In the genomic region with DNA sequence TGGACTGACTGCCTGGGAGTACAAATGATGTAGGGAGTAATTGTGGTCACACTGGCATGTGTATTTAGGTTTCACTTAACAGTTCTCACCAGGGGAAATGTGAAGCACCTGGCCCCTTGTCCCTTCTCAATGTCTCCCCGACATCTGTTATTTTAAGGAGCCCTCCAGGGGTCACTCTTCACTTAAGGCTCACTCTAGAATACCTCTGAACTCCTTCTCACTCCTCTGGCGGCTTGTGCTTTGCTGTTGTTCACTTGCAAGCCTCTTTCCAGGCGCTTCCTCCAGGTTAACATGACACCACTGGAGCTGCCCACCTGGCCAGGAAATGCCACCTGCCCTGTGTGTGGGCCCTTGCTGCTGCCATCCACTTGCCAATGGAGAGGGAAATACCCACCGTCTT, we compare ENCODE assay signal across 15 cellular contexts. TPM values are rescaled to one million over a fixed set of nuclear protein-coding genes. Genes with fewer than 3 reads are reported as not detected.
DNase-seq lines count a peak whose midpoint lies in the region; ATAC-seq and TF ChIP-seq lines count a peak whose summit lies in the region.
"Had no signal": no experiment of that assay in that cellular context is flagged by ENCODE, and none has a peak within 500 bp of the region (broad histone marks: within the 10 kb centered on the region; RNA-seq: fewer than 3 reads in every experiment).

No MANE protein-coding gene starts in this region.

- CTCF ChIA-PET in A673 (lab: Charles Lee), result no interaction called here
- CTCF ChIA-PET in OCI-LY7 (lab: Charles Lee; ENCODE audit: unreplicated experiment), result no interaction called here

- BruUV-seq in A673 (replicated peaks; lab: Mats Ljungman, UMichigan) (no TSS peak), OCI-LY7 (replicated peaks; lab: Mats Ljungman, UMichigan) (no TSS peak)

- H3K9me3 ChIP-seq in A673 (ENCODE audit: low read depth, low read length, poor library complexity, severe bottlenecking) (no peaks in the 10 kb centered on the region), OCI-LY7 (ENCODE audit: low read length) (no peaks in the 10 kb centered on the region), uterus (no peaks in the 10 kb centered on the region), prostate gland (no peaks in the 10 kb centered on the region)
- H3K9me3 ChIP-seq: adrenal gland; BLaER1 treated with 17β-estradiol and CSF1 and Interleukin-3, amounts not matched to agents 10 nM and 100 nM; heart left ventricle; upper lobe of left lung had no signal

- no peaks in the 10 kb centered on the region for H3K9me2 ChIP-seq in OCI-LY7 (ENCODE audit: insufficient read depth, low read length)

- no peak overlapping the region for H3K4me2 ChIP-seq in OCI-LY7 (ENCODE audit: low read length)

- WGBS in prostate gland, result 55% methylated on average over 4 of the region's 4 CpGs

- TF ChIP-seq POLR2A in uterus (IDR thresholded peaks at IDR 0.05) (no peak), prostate gland (IDR thresholded peaks at IDR 0.05) (no peak)

- DNase-seq in A673 (ENCODE audit: low spot score), result no peak
- peak; percentile 26 for DNase-seq in OCI-LY7 (ENCODE audit: low spot score)
- no peak for DNase-seq in uterus
- no peak for DNase-seq in stimulated activated CD4-positive, alpha-beta T cell treated with anti-CD3 and anti-CD28 coated beads, Interleukin-4, amount 100 ng/mL, for 24 hours
- DNase-seq in KG1 (lab: John Stamatoyannopoulos, UW), result no peak
- DNase-seq in prostate gland (ENCODE audit: low spot score), result no peak
- DNase-seq: activated CD4-positive, alpha-beta T cell treated with anti-CD3 and anti-CD28 coated beads, Interleukin-2, amount 50 U/mL, for 48 hours; adrenal gland; heart left ventricle; NCI-H345; upper lobe of left lung had no signal

- H4K20me1 ChIP-seq in OCI-LY7 (ENCODE audit: insufficient read depth, low read length), result no peaks in the 10 kb centered on the region
- H4K20me1 ChIP-seq: BLaER1 treated with 17β-estradiol and CSF1 and Interleukin-3, amounts not matched to agents 10 nM and 100 nM had no signal

- H3K79me2 ChIP-seq in OCI-LY7 (ENCODE audit: insufficient read depth, low read depth, low read length), result no peaks in the 10 kb centered on the region

- TF ChIP-seq CTCF in A673 (conservative IDR thresholded peaks at IDR 0.05; ENCODE audit: low read depth, low read length) (0 out of 2 replicates have a peak, but pooled peaks have one; percentile 18), OCI-LY7 (conservative IDR thresholded peaks at IDR 0.05; ENCODE audit: low read length) (peak; percentile 53), uterus (IDR thresholded peaks at IDR 0.05) (no peak), prostate gland (IDR thresholded peaks at IDR 0.05) (no peak)

- ATAC-seq in GM18502 (IDR thresholded peaks at IDR 0.05; ENCODE audit: poor library complexity, unreplicated experiment) (peak; percentile 54), HG02763 (IDR thresholded peaks at IDR 0.05; ENCODE audit: unreplicated experiment) (peak; percentile 52)
- ATAC-seq: heart left ventricle had no signal

- H3K27ac ChIP-seq in A673 (ENCODE audit: low read depth, low read length, poor library complexity, severe bottlenecking), result no peak overlapping the region
- H3K27ac ChIP-seq in OCI-LY7 (ENCODE audit: low read depth, low read length, poor library complexity, severe bottlenecking), result no peak overlapping the region
- no peak overlapping the region for H3K27ac ChIP-seq in uterus
- H3K27ac ChIP-seq in prostate gland, result no peak overlapping the region
- H3K27ac ChIP-seq: adrenal gland; BLaER1 treated with 17β-estradiol and CSF1 and Interleukin-3, amounts not matched to agents 10 nM and 100 nM; heart left ventricle; upper lobe of left lung had no signal

- POLR2A ChIA-PET in A673 (lab: Charles Lee; ENCODE audit: low non-redundant PET), result no interaction called here
- POLR2A ChIA-PET in OCI-LY7 (lab: Charles Lee), result no interaction called here

- H3K4me3 ChIP-seq in A673 (ENCODE audit: low read depth, low read length, poor library complexity, severe bottlenecking) (no peak overlapping the region), OCI-LY7 (ENCODE audit: low read depth, low read length, poor library complexity, severe bottlenecking) (no peak overlapping the region), uterus (no peak overlapping the region), prostate gland (no peak overlapping the region)
- H3K4me3 ChIP-seq: adrenal gland; BLaER1 treated with 17β-estradiol and CSF1 and Interleukin-3, amounts not matched to agents 10 nM and 100 nM; heart left ventricle; upper lobe of left lung had no signal

- intact Hi-C loops in A673 (cut with micrococcal nuclease; ENCODE audit: unreplicated experiment) (no loop called here), OCI-LY7 (cut with micrococcal nuclease; ENCODE audit: unreplicated experiment) (no loop called here), uterus (cut with DNase I; ENCODE audit: low total_unique reads) (no loop called here), prostate gland (cut with DNase I) (no loop called here)

- no peaks in the 10 kb centered on the region for H3K36me3 ChIP-seq in A673 (ENCODE audit: insufficient read depth, low read length, poor library complexity, severe bottlenecking)
- no peaks in the 10 kb centered on the region for H3K36me3 ChIP-seq in OCI-LY7 (ENCODE audit: insufficient read depth, low read length)
- no peaks in the 10 kb centered on the region for H3K36me3 ChIP-seq in uterus
- no peaks in the 10 kb centered on the region for H3K36me3 ChIP-seq in prostate gland
- H3K36me3 ChIP-seq: adrenal gland; BLaER1 treated with 17β-estradiol and CSF1 and Interleukin-3, amounts not matched to agents 10 nM and 100 nM; heart left ventricle; upper lobe of left lung had no signal

- H3K27me3 ChIP-seq in A673 (replicated peaks; ENCODE audit: insufficient read depth, low read depth, low read length, poor library complexity) (peaks cover 25% of the 10 kb centered on the region), uterus (no peaks in the 10 kb centered on the region), prostate gland (replicated peaks; ENCODE audit: insufficient read depth) (no peaks in the 10 kb centered on the region)
- H3K27me3 ChIP-seq: adrenal gland; BLaER1 treated with 17β-estradiol and CSF1 and Interleukin-3, amounts not matched to agents 10 nM and 100 nM; upper lobe of left lung had no signal

- H3K4me1 ChIP-seq in A673 (ENCODE audit: insufficient read depth, low read length, poor library complexity, severe bottlenecking), result no peaks in the 10 kb centered on the region
- peaks cover 9% of the 10 kb centered on the region for H3K4me1 ChIP-seq in OCI-LY7 (ENCODE audit: insufficient read depth, low read length, poor library complexity, severe bottlenecking)
- H3K4me1 ChIP-seq in uterus, result no peaks in the 10 kb centered on the region
- H3K4me1 ChIP-seq in prostate gland (replicated peaks), result no peaks in the 10 kb centered on the region
- H3K4me1 ChIP-seq: adrenal gland had no signal

- H2AFZ ChIP-seq in OCI-LY7 (ENCODE audit: low read length), result no peak overlapping the region

RNA-seq across cellular contexts. Expression of a gene that starts 56.5 kb away (rescaled TPM):
- total RNA-seq in A673 (2021) (not detected in 2 replicates), OCI-LY7 (2022) (not detected in 2 replicates), uterus (100 to 1,000 TPM in 1 of 4 donors, 1 to 10 TPM in 1, not detected in 2; 2.8 to 122 TPM), prostate gland (1 to 10 TPM in 1 of 2 donors, not detected in 1; 1.1 TPM)
- not detected in 2 replicates for total RNA-seq in OCI-LY7 (2014; rRNA removed; shearing (Covaris generic))
- total RNA-seq: mesothelial cell of epicardium had no signal

Comparison
In these comparisons a context has a peak if more than half of its experiments do, and no peak if none do; other contexts are left out.
1. CTCF ChIP-seq: peak in A673 (single experiment) and OCI-LY7 (single experiment); none in uterus (0 of 4) and prostate gland (0 of 4).